ENCODE assay signal across 26 cellular contexts in genomic region chr2:86049529-86049928, GRCh38.
"Had no signal": no experiment of that assay in that cellular context is flagged by ENCODE, and none has a peak within 500 bp of the region (broad histone marks: within the 10 kb centered on the region; RNA-seq: fewer than 3 reads in every experiment).

No MANE protein-coding gene starts in this region.

- H3K27ac ChIP-seq: SJCRH30, SK-N-MC had no signal

- H3K27me3 ChIP-seq: body of pancreas, MG63, SJCRH30 had no signal

- H3K4me3 ChIP-seq: body of pancreas, MG63, SJCRH30, SK-N-MC had no signal

- ATAC-seq: activated CD4-positive, alpha-beta T cell treated with anti-CD3 and anti-CD28 coated beads for 36 hours; activated CD4-positive, CD25-positive, alpha-beta regulatory T cell treated with anti-CD3 and anti-CD28 coated beads, Interleukin-2, amount 50 U/mL, for 24 hours; Panc1; WTC11 had no signal

- DNase-seq: activated CD4-positive, alpha-beta T cell treated with anti-CD3 and anti-CD28 coated beads for 36 hours; activated CD4-positive, alpha-beta T cell treated with anti-CD3 and anti-CD28 coated beads, Interleukin-2, amount 10 ng/mL, durations not matched to agents 7 days and 5 days; activated CD4-positive, alpha-beta T cell treated with anti-CD3 and anti-CD28 coated beads, Interleukin-2, amount 50 U/mL, for 48 hours; activated naive CD4-positive, alpha-beta T cell treated with anti-CD3 and anti-CD28 coated beads, Interleukin-2, amount 10 ng/mL, durations not matched to agents 7 days and 5 days; central memory CD4-positive, alpha-beta T cell; Kasumi-1; KG1; MG63; NCI-H1048; NCI-H1105 treated with DMSO at 0.1 percent for 48 hours; NCI-H1436; NCI-H1694; NCI-H1930; NCI-H2081 treated with DMSO at 0.1 percent for 48 hours; NCI-H345; NCI-H524 treated with DMSO at 0.1 percent for 48 hours; SHP77; SJCRH30 had no signal

- H3K4me3 Mint-ChIP-seq: activated CD4-positive, alpha-beta T cell treated with anti-CD3 and anti-CD28 coated beads for 36 hours; activated CD4-positive, alpha-beta T cell treated with anti-CD3 and anti-CD28 coated beads, Interleukin-2, amount 10 ng/mL, durations not matched to agents 7 days and 5 days; activated naive CD4-positive, alpha-beta T cell treated with anti-CD3 and anti-CD28 coated beads, Interleukin-2, amount 10 ng/mL, durations not matched to agents 7 days and 5 days; activated naive CD8-positive, alpha-beta T cell; activated T-cell treated with anti-CD3 and anti-CD28 coated beads, Interleukin-2, amount 50 U/mL, for 24 hours; WTC11 had no signal

- H3K4me1 Mint-ChIP-seq: activated CD4-positive, alpha-beta T cell treated with anti-CD3 and anti-CD28 coated beads for 36 hours; activated CD4-positive, alpha-beta T cell treated with anti-CD3 and anti-CD28 coated beads, Interleukin-2, amount 10 ng/mL, durations not matched to agents 7 days and 5 days; activated naive CD4-positive, alpha-beta T cell treated with anti-CD3 and anti-CD28 coated beads, Interleukin-2, amount 10 ng/mL, durations not matched to agents 7 days and 5 days; WTC11 had no signal

- H3K27me3 Mint-ChIP-seq: activated CD4-positive, alpha-beta T cell treated with anti-CD3 and anti-CD28 coated beads for 36 hours; activated CD4-positive, alpha-beta T cell treated with anti-CD3 and anti-CD28 coated beads, Interleukin-2, amount 10 ng/mL, durations not matched to agents 7 days and 5 days; activated naive CD4-positive, alpha-beta T cell treated with anti-CD3 and anti-CD28 coated beads, Interleukin-2, amount 10 ng/mL, durations not matched to agents 7 days and 5 days; activated naive CD8-positive, alpha-beta T cell; activated T-cell treated with anti-CD3 and anti-CD28 coated beads, Interleukin-2, amount 50 U/mL, for 24 hours had no signal

- H3K9me3 Mint-ChIP-seq: activated CD4-positive, alpha-beta T cell treated with anti-CD3 and anti-CD28 coated beads, Interleukin-2, amount 10 ng/mL, durations not matched to agents 7 days and 5 days; activated naive CD4-positive, alpha-beta T cell treated with anti-CD3 and anti-CD28 coated beads, Interleukin-2, amount 10 ng/mL, durations not matched to agents 7 days and 5 days; activated T-cell treated with anti-CD3 and anti-CD28 coated beads, Interleukin-2, amount 50 U/mL, for 24 hours; activated T-helper 2 cell treated with anti-CD3 and anti-CD28 coated beads, Interferon-gamma antibody, Interleukin-2, Interleukin-4, amounts not matched to agents 10 μg/mL and 5 μg/mL and 100 μg/mL, durations not matched to agents 14 hours and 24 hours and 36 hours; WTC11 had no signal

- H3K9me3 ChIP-seq: body of pancreas, MG63, SJCRH30 had no signal

- H3K27ac Mint-ChIP-seq: activated CD4-positive, alpha-beta T cell treated with anti-CD3 and anti-CD28 coated beads for 36 hours; activated naive CD8-positive, alpha-beta T cell; activated T-helper 2 cell treated with anti-CD3 and anti-CD28 coated beads, Interferon-gamma antibody, Interleukin-2, Interleukin-4, amounts not matched to agents 10 μg/mL and 5 μg/mL and 100 μg/mL, durations not matched to agents 14 hours and 24 hours and 36 hours; WTC11 had no signal
